Comparison of ENCODE assay signal across 8 cellular contexts in the genomic region with DNA sequence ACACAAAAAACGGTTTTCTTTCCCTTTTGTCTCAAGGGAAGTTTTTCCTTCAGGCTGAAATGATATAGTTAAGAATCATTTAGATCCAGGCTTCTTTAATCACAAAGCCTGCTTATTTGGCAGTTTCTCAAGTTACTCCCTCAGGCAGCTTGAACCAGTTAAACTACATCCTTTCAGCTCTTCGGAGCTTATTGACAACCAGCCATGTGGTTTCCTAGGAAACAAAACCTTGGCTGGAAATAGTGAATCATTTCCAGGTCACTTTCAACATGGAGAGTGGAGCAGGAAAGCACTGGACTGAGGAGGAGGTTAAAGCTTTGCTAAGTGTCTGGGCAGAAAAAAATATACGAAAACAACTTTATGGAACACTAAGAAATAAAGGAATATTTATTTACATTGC. TPM values are rescaled to one million over a fixed set of nuclear protein-coding genes. Genes with fewer than 3 reads are reported as not detected.
A peak's percentile ranks its signal among the peaks of the same experiment; 100 is the strongest.
DNase-seq lines count a peak whose midpoint lies in the region; ATAC-seq and TF ChIP-seq lines count a peak whose summit lies in the region.
"Had no signal": no experiment of that assay in that cellular context is flagged by ENCODE, and none has a peak within 500 bp of the region (broad histone marks: within the 10 kb centered on the region; RNA-seq: fewer than 3 reads in every experiment).

No MANE protein-coding gene starts in this region.

- H3K4me3 ChIP-seq in H7 (ENCODE audit: insufficient read depth, low read depth, low read length) (no peak overlapping the region), adipocyte (ENCODE audit: low read length) (peak overlapping the region; percentile 81), cardiac muscle cell (no peak overlapping the region), psoas muscle (peak overlapping the region; percentile 35)

- in situ Hi-C loops in GM13976 (cut with MboI; ENCODE audit: low sequenced_read_pairs, unreplicated experiment): no loop called here

- peak overlapping the region; percentile 78 for H3K9ac ChIP-seq in adipocyte (ENCODE audit: low read length)

- intact Hi-C loops in psoas muscle (cut with DNase I): loop anchor here in 1 of 2 donors (2.0 kb wide), 1 partner anchor 21 kb away; no protein-coding TSS in a partner anchor

- ATAC-seq in psoas muscle: peak in 3 of 4 donors; percentile 48 to 65 (median 64)

- H3K27ac ChIP-seq in cardiac muscle cell (peak overlapping the region; percentile 28), psoas muscle (no peak overlapping the region)

- H3K9me3 ChIP-seq in adipocyte (ENCODE audit: control insufficient read depth, low read length) (no peaks in the 10 kb centered on the region), cardiac muscle cell (ENCODE audit: low read depth) (no peaks in the 10 kb centered on the region), psoas muscle (no peaks in the 10 kb centered on the region)

- H3K36me3 ChIP-seq in H7 (replicated peaks; ENCODE audit: control insufficient read depth, insufficient read depth, low read length) (peaks cover 10% of the 10 kb centered on the region), adipocyte (ENCODE audit: control insufficient read depth, insufficient read depth, low read length, severe bottlenecking) (peaks cover 7% of the 10 kb centered on the region), cardiac muscle cell (peaks cover 5% of the 10 kb centered on the region), psoas muscle (ENCODE audit: insufficient read depth in 1 of 2, low read depth in 1 of 2) (peaks cover 0 to 18% of the 10 kb centered on the region in 2 donors)

- H3K4me1 ChIP-seq in adipocyte (ENCODE audit: control insufficient read depth, insufficient read depth, low read length) (peaks cover 16% of the 10 kb centered on the region), cardiac muscle cell (ENCODE audit: low read depth) (peaks cover 8% of the 10 kb centered on the region), psoas muscle (peaks cover 7% of the 10 kb centered on the region)

- WGBS in psoas muscle, 3 donors: 2 to 10% (median 10%) methylated on average over 3 of the region's 3 CpGs

- H3K27me3 ChIP-seq in H7 (ENCODE audit: control insufficient read depth, insufficient read depth, low read length) (no peaks in the 10 kb centered on the region), adipocyte (replicated peaks; ENCODE audit: control insufficient read depth, insufficient read depth, low read length) (no peaks in the 10 kb centered on the region), cardiac muscle cell (no peaks in the 10 kb centered on the region), psoas muscle (ENCODE audit: insufficient read depth in 3 of 3, low read length in 2 of 3) (no peaks in the 10 kb centered on the region)

- DNase-seq in H7: peak; percentile 58
- peak; percentile 21 for DNase-seq in NCI-H2107 (lab: John Stamatoyannopoulos, UW)
- DNase-seq in adipocyte (ENCODE audit: low read depth): peak; percentile 98
- DNase-seq in cardiac muscle cell (ENCODE audit: low read depth in 1 of 2, low spot score in 1 of 2): peak; percentile 52 to 98
- DNase-seq in psoas muscle: no peak
- no peak for DNase-seq in activated naive CD4-positive, alpha-beta T cell treated with anti-CD3 and anti-CD28 coated beads, Interleukin-2, amount 50 U/mL, for 16 hours
- DNase-seq in GM13976 (ENCODE audit: low spot score): no peak
- DNase-seq: activated B cell treated with CpG ODN at 0.5 μM for 24 hours had no signal

- TF ChIP-seq CTCF in cardiac muscle cell (IDR thresholded peaks at IDR 0.05; ENCODE audit: low read depth, low read length) (no peak), psoas muscle (IDR thresholded peaks at IDR 0.05) (no peak), GM13976 (IDR thresholded peaks at IDR 0.05; ENCODE audit: borderline replicate concordance, control extremely low read depth, extremely low read depth, insufficient read depth, missing control alignments) (no peak)

RNA-seq across cellular contexts. Expression of gene AASDH, which starts 23.0 kb away (rescaled TPM):
- 11.4 and 16.5 TPM in 2 replicates for total RNA-seq in H7 (2014; rRNA removed; shearing (Covaris generic))
- 5.2 and 8.4 TPM in 2 replicates for total RNA-seq in cardiac muscle cell
- 13.2 and 15.7 TPM in 2 replicates for polyA plus RNA-seq in cardiac muscle cell
- 1 to 10 TPM; 4.5 to 6.9 (median 5.9) TPM for total RNA-seq in psoas muscle
- 1 to 10 TPM; 2.1 to 6.8 (median 3.5) TPM for polyA plus RNA-seq in psoas muscle

RNA-seq across cellular contexts. Expression of gene PPAT, which starts 25.2 kb away (rescaled TPM):
- 68.5 and 92.7 TPM in 2 replicates for total RNA-seq in H7 (2014; rRNA removed; shearing (Covaris generic))
- total RNA-seq in cardiac muscle cell (13.7 and 14.7 TPM in 2 replicates), psoas muscle (1 to 10 TPM; 5.0 to 8.1 (median 6.6) TPM)
- polyA plus RNA-seq in cardiac muscle cell (21.6 and 27.4 TPM in 2 replicates), psoas muscle (1 to 10 TPM; 1.8 to 8.1 (median 3.7) TPM)

RNA-seq across cellular contexts. Expression of gene PAICS, which starts 25.8 kb away (rescaled TPM):
- 192 and 207 TPM in 2 replicates for total RNA-seq in H7 (2014; rRNA removed; shearing (Covaris generic))
- total RNA-seq in cardiac muscle cell: 65.3 and 67.1 TPM in 2 replicates
- 115 and 133 TPM in 2 replicates for polyA plus RNA-seq in cardiac muscle cell
- total RNA-seq in psoas muscle: 10 to 100 TPM; 26.9 to 59.6 (median 36.5) TPM
- polyA plus RNA-seq in psoas muscle: 10 to 100 TPM; 33.9 to 66.9 (median 34.2) TPM

RNA-seq across cellular contexts. Expression of gene SRP72, which starts 57.2 kb away (rescaled TPM):
- 56.8 and 84.6 TPM in 2 replicates for total RNA-seq in H7 (2014; rRNA removed; shearing (Covaris generic))
- total RNA-seq in cardiac muscle cell (35.3 and 46.9 TPM in 2 replicates), psoas muscle (10 to 100 TPM; 38.4 to 68.0 (median 59.9) TPM)
- polyA plus RNA-seq in cardiac muscle cell (87.1 and 104 TPM in 2 replicates), psoas muscle (10 to 100 TPM; 32.7 to 47.2 (median 40.3) TPM)

Comparison
In these comparisons a context has a peak if more than half of its experiments do, and no peak if none do; other contexts are left out.
1. DNase-seq: peak in H7 (single experiment), NCI-H2107 (single experiment), adipocyte (single experiment) and cardiac muscle cell (2 of 2); none in psoas muscle (0 of 2), activated naive CD4-positive, alpha-beta T cell treated with anti-CD3 and anti-CD28 coated beads, Interleukin-2, amount 50 U/mL, for 16 hours (single experiment) and GM13976 (single experiment).
2. H3K4me3 ChIP-seq: peak in adipocyte (single experiment) and psoas muscle (single experiment); none in H7 (single experiment) and cardiac muscle cell (single experiment).